In genomic region chr9:93136693-93137092, GRCh38 we compare ENCODE assay signal across 1 cellular context.
TF ChIP-seq lines count a peak whose summit lies in the region.

No MANE protein-coding gene starts in this region.

TF ChIP-seq in HepG2, 621 proteins besides CTCF, POLR2A, EP300 and RAD21:
- TF ChIP-seq NKX3-1 (CRISPR knock-in tag; IDR thresholded peaks at IDR 0.05) (no peak), ARHGAP35 (CRISPR knock-in tag; IDR thresholded peaks at IDR 0.05; ENCODE audit: borderline replicate concordance) (no peak), SNAPC4 (CRISPR knock-in tag; IDR thresholded peaks at IDR 0.05) (no peak), CENPT (CRISPR knock-in tag; IDR thresholded peaks at IDR 0.05; ENCODE audit: low read depth) (no peak)
